15 cellular contexts compared by ENCODE assay signal in genomic region chr3:109640146-109640652, GRCh38.
DNase-seq lines count a peak whose midpoint lies in the region; ATAC-seq and TF ChIP-seq lines count a peak whose summit lies in the region.
"Had no signal": no experiment of that assay in that cellular context is flagged by ENCODE, and none has a peak within 500 bp of the region (broad histone marks: within the 10 kb centered on the region; RNA-seq: fewer than 3 reads in every experiment).

No MANE protein-coding gene starts in this region.

- H4K20me1 ChIP-seq in SK-N-SH (ENCODE audit: insufficient read depth): no peaks in the 10 kb centered on the region

- H3K9me3 ChIP-seq in SK-N-SH: no peaks in the 10 kb centered on the region

- no peaks in the 10 kb centered on the region for H3K36me3 ChIP-seq in SK-N-SH (replicated peaks in 1 of 2; ENCODE audit: control insufficient read depth in 1 of 2, insufficient read depth in 2 of 2, low read length in 1 of 2)

- H3K4me1 ChIP-seq in SK-N-SH (ENCODE audit: control insufficient read depth in 1 of 2, insufficient read depth in 2 of 2, low read depth in 1 of 2, low read length in 1 of 2): peaks cover 2 to 3% of the 10 kb centered on the region in 2 experiments; a peak in 1 of 4 replicates

- H3K27me3 ChIP-seq in SK-N-SH (ENCODE audit: insufficient read depth): no peaks in the 10 kb centered on the region

- H2AFZ ChIP-seq in SK-N-SH (ENCODE audit: low read depth): no peak overlapping the region

- no peak for ATAC-seq in GM21526 (IDR thresholded peaks at IDR 0.05; ENCODE audit: low FRiP score, unreplicated experiment)

- TF ChIP-seq CTCF in SK-N-SH (IDR thresholded peaks at IDR 0.05): no peak

- H3K27ac ChIP-seq in SK-N-SH (ENCODE audit: low read depth in 2 of 2, low read length in 1 of 2): no peak overlapping the region

- no peaks in the 10 kb centered on the region for H3K9me2 ChIP-seq in SK-N-SH

- no peaks in the 10 kb centered on the region for H3K79me2 ChIP-seq in SK-N-SH (ENCODE audit: insufficient read depth)

- H3K4me2 ChIP-seq in SK-N-SH: no peak overlapping the region

- 67% methylated on average over 4 of the region's 4 CpGs for WGBS in SK-N-SH (ENCODE audit: low lambda C conversion rate)

- DNase-seq in HT1080 (ENCODE audit: low read depth): peak; percentile 36
- DNase-seq in SK-N-SH: no peak
- peak; percentile 19 for DNase-seq in iris pigment epithelial cell (ENCODE audit: low read depth)
- peak; percentile 1 for DNase-seq in stromal cell of bone marrow (ENCODE audit: low read depth)
- no peak for DNase-seq in NOMO-1 (lab: John Stamatoyannopoulos, UW; ENCODE audit: unreplicated experiment in 2 of 2)
- no peak for DNase-seq in activated CD4-positive, CD25-positive, alpha-beta regulatory T cell (lab: John Stamatoyannopoulos, UW)
- DNase-seq: ACHN; CD4-positive, CD25-positive, alpha-beta regulatory T cell; DMS79 treated with DMSO at 0.1 percent for 48 hours; GDM1; GOT3; NCI-H1048; NCI-H446; SHP77 had no signal

- no peak overlapping the region for H3K9ac ChIP-seq in SK-N-SH

- H3K4me3 ChIP-seq in SK-N-SH (ENCODE audit: low read depth in 2 of 2, low read length in 1 of 2): no peak overlapping the region

- TF ChIP-seq RAD21 in SK-N-SH (IDR thresholded peaks at IDR 0.05; ENCODE audit: low read length): no peak

- CTCF ChIA-PET in SK-N-SH (lab: Yijun Ruan, JAX): interaction anchor here (0.6 kb wide), 1 partner anchor 245 kb away, joined by 3 read pairs; no protein-coding TSS in a partner anchor

- POLR2A ChIA-PET in SK-N-SH (lab: Yijun Ruan, JAX): no interaction called here

- no peak for TF ChIP-seq EP300 in SK-N-SH (IDR thresholded peaks at IDR 0.05; ENCODE audit: borderline replicate concordance in 1 of 2, low read depth in 1 of 2, low read length in 1 of 2)

- peaks cover 8% of the 10 kb centered on the region for H3F3A ChIP-seq in SK-N-SH (replicated peaks; ENCODE audit: insufficient read depth)

TF ChIP-seq in SK-N-SH, 30 proteins besides CTCF, POLR2A, EP300 and RAD21:
- no peak for TF ChIP-seq NRF1 (IDR thresholded peaks at IDR 0.05; ENCODE audit: low read depth, low read length)
- no peak for TF ChIP-seq RCOR1 (IDR thresholded peaks at IDR 0.05; ENCODE audit: low read length)
- no peak for TF ChIP-seq NFIC (IDR thresholded peaks at IDR 0.05; ENCODE audit: borderline replicate concordance)
- no peak for TF ChIP-seq GATA2 (CRISPR knock-in tag; IDR thresholded peaks at IDR 0.05)
- no peak for TF ChIP-seq MEF2A (IDR thresholded peaks at IDR 0.05; ENCODE audit: borderline replicate concordance, low read depth)
- TF ChIP-seq TEAD4 (IDR thresholded peaks at IDR 0.05; ENCODE audit: borderline replicate concordance, insufficient read depth): no peak
- no peak for TF ChIP-seq FOXM1 (IDR thresholded peaks at IDR 0.05; ENCODE audit: low read depth)
- TF ChIP-seq, protein P1, sequence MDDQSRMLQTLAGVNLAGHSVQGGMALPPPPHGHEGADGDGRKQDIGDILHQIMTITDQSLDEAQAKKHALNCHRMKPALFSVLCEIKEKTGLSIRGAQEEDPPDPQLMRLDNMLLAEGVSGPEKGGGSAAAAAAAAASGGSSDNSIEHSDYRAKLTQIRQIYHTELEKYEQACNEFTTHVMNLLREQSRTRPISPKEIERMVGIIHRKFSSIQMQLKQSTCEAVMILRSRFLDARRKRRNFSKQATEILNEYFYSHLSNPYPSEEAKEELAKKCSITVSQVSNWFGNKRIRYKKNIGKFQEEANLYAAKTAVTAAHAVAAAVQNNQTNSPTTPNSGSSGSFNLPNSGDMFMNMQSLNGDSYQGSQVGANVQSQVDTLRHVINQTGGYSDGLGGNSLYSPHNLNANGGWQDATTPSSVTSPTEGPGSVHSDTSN (IDR thresholded peaks at IDR 0.05): 0 out of 2 replicates have a peak, but pooled peaks have one; percentile 18
- TF ChIP-seq, protein P2, sequence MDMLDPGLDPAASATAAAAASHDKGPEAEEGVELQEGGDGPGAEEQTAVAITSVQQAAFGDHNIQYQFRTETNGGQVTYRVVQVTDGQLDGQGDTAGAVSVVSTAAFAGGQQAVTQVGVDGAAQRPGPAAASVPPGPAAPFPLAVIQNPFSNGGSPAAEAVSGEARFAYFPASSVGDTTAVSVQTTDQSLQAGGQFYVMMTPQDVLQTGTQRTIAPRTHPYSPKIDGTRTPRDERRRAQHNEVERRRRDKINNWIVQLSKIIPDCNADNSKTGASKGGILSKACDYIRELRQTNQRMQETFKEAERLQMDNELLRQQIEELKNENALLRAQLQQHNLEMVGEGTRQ (IDR thresholded peaks at IDR 0.05; ENCODE audit: borderline replicate concordance, low read depth, low read length): no peak

Comparison
In these comparisons a context has a peak if more than half of its experiments do, and no peak if none do; other contexts are left out.
1. DNase-seq: peak in HT1080 (single experiment), iris pigment epithelial cell (single experiment) and stromal cell of bone marrow (single experiment); none in SK-N-SH (single experiment), NOMO-1 (0 of 2) and activated CD4-positive, CD25-positive, alpha-beta regulatory T cell (0 of 4).